In genomic region chr15:47988564-47988963, GRCh38 we compare ENCODE assay signal across 22 cellular contexts.
DNase-seq lines count a peak whose midpoint lies in the region; TF ChIP-seq lines count a peak whose summit lies in the region.
"Had no signal": no experiment of that assay in that cellular context is flagged by ENCODE, and none has a peak within 500 bp of the region (broad histone marks: within the 10 kb centered on the region; RNA-seq: fewer than 3 reads in every experiment).

No MANE protein-coding gene starts in this region.

- no peaks in the 10 kb centered on the region for H3K36me3 ChIP-seq in kidney epithelial cell (ENCODE audit: control insufficient read depth, insufficient read depth, low read length)
- no peaks in the 10 kb centered on the region for H3K36me3 ChIP-seq in tibial nerve
- H3K36me3 ChIP-seq: cardiac muscle cell, colonic mucosa had no signal

- no peaks in the 10 kb centered on the region for H3K9me3 Mint-ChIP-seq in chondrocyte (ENCODE audit: low read depth)
- H3K9me3 Mint-ChIP-seq: activated naive CD8-positive, alpha-beta T cell treated with anti-CD3 and anti-CD28 coated beads for 36 hours; stimulated activated naive B cell treated with anti-CD40 and anti-IgM and Interleukin-4, amounts not matched to agents 10 μg/mL and 1 μg/mL and 100 μg/mL, for 72 hours had no signal

- no peak for TF ChIP-seq EP300 in tibial nerve (IDR thresholded peaks at IDR 0.05)

- H3K4me1 Mint-ChIP-seq in chondrocyte (ENCODE audit: low read depth), result no peaks in the 10 kb centered on the region
- H3K4me1 Mint-ChIP-seq: activated naive CD8-positive, alpha-beta T cell treated with anti-CD3 and anti-CD28 coated beads for 36 hours; stimulated activated naive B cell treated with anti-CD40 and anti-IgM and Interleukin-4, amounts not matched to agents 10 μg/mL and 1 μg/mL and 100 μg/mL, for 72 hours had no signal

- no peak overlapping the region for H3K4me3 ChIP-seq in GM12875 (ENCODE audit: low read depth, low read length)
- no peak overlapping the region for H3K4me3 ChIP-seq in kidney epithelial cell (ENCODE audit: low read depth, low read length)
- no peak overlapping the region for H3K4me3 ChIP-seq in tibial nerve
- H3K4me3 ChIP-seq: cardiac muscle cell, colonic mucosa, skin epidermis had no signal

- no peak overlapping the region for H3K4me3 Mint-ChIP-seq in chondrocyte (ENCODE audit: unreplicated experiment)
- H3K4me3 Mint-ChIP-seq: activated naive CD8-positive, alpha-beta T cell treated with anti-CD3 and anti-CD28 coated beads for 36 hours; mesothelial cell of epicardium; stimulated activated naive B cell treated with anti-CD40 and anti-IgM and Interleukin-4, amounts not matched to agents 10 μg/mL and 1 μg/mL and 100 μg/mL, for 72 hours had no signal

- no peak overlapping the region for H3K27ac Mint-ChIP-seq in chondrocyte (ENCODE audit: unreplicated experiment)
- H3K27ac Mint-ChIP-seq: activated naive CD8-positive, alpha-beta T cell treated with anti-CD3 and anti-CD28 coated beads for 36 hours; mesothelial cell of epicardium; stimulated activated naive B cell treated with anti-CD40 and anti-IgM and Interleukin-4, amounts not matched to agents 10 μg/mL and 1 μg/mL and 100 μg/mL, for 72 hours had no signal

- H3K27me3 ChIP-seq in kidney epithelial cell (ENCODE audit: control insufficient read depth, insufficient read depth, low read length), result no peaks in the 10 kb centered on the region
- H3K27me3 ChIP-seq in tibial nerve, result no peaks in the 10 kb centered on the region
- H3K27me3 ChIP-seq: cardiac muscle cell, colonic mucosa had no signal

- TF ChIP-seq POLR2A in tibial nerve (IDR thresholded peaks at IDR 0.05), result no peak

- peaks cover 10% of the 10 kb centered on the region for H3K27me3 Mint-ChIP-seq in chondrocyte (ENCODE audit: low read depth)

- H3K4me1 ChIP-seq in tibial nerve, result peaks cover 0 to 28% (median 7%) of the 10 kb centered on the region in 4 donors
- H3K4me1 ChIP-seq: colonic mucosa had no signal

- H3K36me3 Mint-ChIP-seq in chondrocyte (ENCODE audit: low read depth), result no peaks in the 10 kb centered on the region
- H3K36me3 Mint-ChIP-seq: activated naive CD8-positive, alpha-beta T cell treated with anti-CD3 and anti-CD28 coated beads for 36 hours; mesothelial cell of epicardium; stimulated activated naive B cell treated with anti-CD40 and anti-IgM and Interleukin-4, amounts not matched to agents 10 μg/mL and 1 μg/mL and 100 μg/mL, for 72 hours had no signal

- TF ChIP-seq CTCF in GM12875 (IDR thresholded peaks at IDR 0.05; ENCODE audit: borderline replicate concordance, insufficient read depth, low read depth, low read length) (peak; percentile 23; the same call in 1 of the 2 replicates), kidney epithelial cell (IDR thresholded peaks at IDR 0.05; ENCODE audit: insufficient read depth, low read length, poor library complexity, severe bottlenecking) (peak; percentile 22), chondrocyte (IDR thresholded peaks at IDR 0.05) (no peak), tibial nerve (IDR thresholded peaks at IDR 0.05) (no peak)

- H3K27ac ChIP-seq in tibial nerve, result no peak overlapping the region
- H3K27ac ChIP-seq: cardiac muscle cell, colonic mucosa, RWPE1, skin epidermis, VCaP had no signal

- no peaks in the 10 kb centered on the region for H3K9me3 ChIP-seq in tibial nerve
- H3K9me3 ChIP-seq: colonic mucosa had no signal

- 83 to 95% methylated on average over 1 of the region's 1 CpG for WGBS in tibial nerve, 2 donors

- DNase-seq in NCI-H1417 (lab: John Stamatoyannopoulos, UW) (peak in 2 of 3 experiments; percentile 1 to 5), NCI-H1417 treated with DMSO at 0.1 percent for 48 hours (lab: John Stamatoyannopoulos, UW) (no peak), RPMI8226 (peak; percentile 13), kidney epithelial cell (ENCODE audit: low read depth) (no peak), chondrocyte (ENCODE audit: low spot score) (no peak), tibial nerve (ENCODE audit: low spot score in 2 of 2) (no peak)
- no peak for DNase-seq in activated T-cell treated with anti-CD3 and anti-CD28 coated beads, Interleukin-2, amount 50 U/mL, for 1 hour
- DNase-seq: activated effector memory CD4-positive, alpha-beta T cell treated with Interleukin-2 at 50 U/mL for 16 hours; activated T-cell treated with anti-CD3 and anti-CD28 coated beads for 4 hours; aorta; effector CD8-positive, alpha-beta T cell; glutamatergic neuron; stimulated activated naive B cell treated with anti-CD40 and anti-IgM and Interleukin-4, amounts not matched to agents 10 μg/mL and 1 μg/mL and 100 μg/mL, for 72 hours; T1000 had no signal

Comparison
In these comparisons a context has a peak if more than half of its experiments do, and no peak if none do; other contexts are left out.
1. DNase-seq: peak in NCI-H1417 (2 of 3) and RPMI8226 (single experiment); none in NCI-H1417 treated with DMSO at 0.1 percent for 48 hours (single experiment), kidney epithelial cell (single experiment), activated T-cell treated with anti-CD3 and anti-CD28 coated beads, Interleukin-2, amount 50 U/mL, for 1 hour (single experiment), chondrocyte (single experiment) and tibial nerve (0 of 2).
2. CTCF ChIP-seq: peak in GM12875 (single experiment) and kidney epithelial cell (single experiment); none in chondrocyte (single experiment) and tibial nerve (0 of 5).